20 cellular contexts compared by ENCODE assay signal in genomic region chr7:150399421-150399820, GRCh38. TPM values are rescaled to one million over a fixed set of nuclear protein-coding genes. Genes with fewer than 3 reads are reported as not detected.
A peak's percentile ranks its signal among the peaks of the same experiment; 100 is the strongest.
DNase-seq lines count a peak whose midpoint lies in the region; ATAC-seq, FAIRE-seq and TF ChIP-seq lines count a peak whose summit lies in the region.
"Had no signal": no experiment of that assay in that cellular context is flagged by ENCODE, and none has a peak within 500 bp of the region (broad histone marks: within the 10 kb centered on the region; RNA-seq: fewer than 3 reads in every experiment).

No MANE protein-coding gene starts in this region.

- H4K8ac ChIP-seq in H1 (ENCODE audit: extremely low read depth, insufficient read depth, low read length), result no peak overlapping the region

- H3K4me2 ChIP-seq in A549, result peak overlapping the region; percentile 43; the same call in 2 of the 3 replicates
- no peak overlapping the region for H3K4me2 ChIP-seq in H1 (ENCODE audit: insufficient read depth in 1 of 2, low read depth in 2 of 2, low read length in 2 of 2)
- H3K4me2 ChIP-seq in neural cell (ENCODE audit: low read length), result no peak overlapping the region
- H3K4me2 ChIP-seq: BLaER1 had no signal

- no peak for TF ChIP-seq RAD21 in A549 (conservative IDR thresholded peaks at IDR 0.05 in 1 of 2, IDR thresholded peaks at IDR 0.05 in 1 of 2)
- TF ChIP-seq RAD21 in H1 (IDR thresholded peaks at IDR 0.05 in 1 of 2, conservative IDR thresholded peaks at IDR 0.05 in 1 of 2; ENCODE audit: low read depth in 2 of 2, low read length in 2 of 2), result no peak; a peak in 1 of 4 replicates
- no peak for TF ChIP-seq RAD21 in neural cell (conservative IDR thresholded peaks at IDR 0.05)

- H3K36me3 ChIP-seq in HUES6 (ENCODE audit: control insufficient read depth, insufficient read depth, low read length) (peaks cover 21% of the 10 kb centered on the region), H1 (ENCODE audit: control insufficient read depth in 2 of 4, insufficient read depth in 4 of 4, low read length in 3 of 4) (peaks cover 6 to 35% (median 15%) of the 10 kb centered on the region in 4 experiments; a peak in 6 of 8 replicates), neural cell (ENCODE audit: insufficient read depth, low read length) (no peaks in the 10 kb centered on the region), HAP-1 (replicated peaks) (no peaks in the 10 kb centered on the region)

- no peak for TF ChIP-seq CTCF in A549 (IDR thresholded peaks at IDR 0.05)
- TF ChIP-seq CTCF in H1 (IDR thresholded peaks at IDR 0.05; ENCODE audit: control extremely low read depth in 1 of 3, insufficient read depth in 1 of 3, low read depth in 1 of 3, low read length in 3 of 3), result no peak
- no peak for TF ChIP-seq CTCF in neural cell (IDR thresholded peaks at IDR 0.05; ENCODE audit: poor library complexity, severe bottlenecking)

- H2AFZ ChIP-seq in H1 (ENCODE audit: low read length) (no peak overlapping the region), neural cell (ENCODE audit: low read depth, low read length) (no peak overlapping the region)

- no peak overlapping the region for H3K14ac ChIP-seq in H1 (ENCODE audit: insufficient read length)

- peak in 1 of 2 experiments; percentile 9; a peak in 1 of 6 replicates for ATAC-seq in A549
- ATAC-seq in HG03135 (IDR thresholded peaks at IDR 0.05; ENCODE audit: unreplicated experiment), result no peak
- ATAC-seq in GM21447 (IDR thresholded peaks at IDR 0.05; ENCODE audit: unreplicated experiment), result no peak
- ATAC-seq: activated CD8-positive, alpha-beta T cell treated with anti-CD3 and anti-CD28 coated beads for 36 hours; stimulated activated naive CD8-positive, alpha-beta T cell treated with anti-CD3 and anti-CD28 coated beads, Interleukin-15, amount 100 ng/mL, for 72 hours had no signal

- H3K9me3 ChIP-seq in A549 (no peaks in the 10 kb centered on the region), HUES6 (ENCODE audit: control insufficient read depth, insufficient read depth, low read depth, low read length) (no peaks in the 10 kb centered on the region), H1 (ENCODE audit: insufficient read depth in 2 of 2, low read depth in 1 of 2, low read length in 1 of 2) (no peaks in the 10 kb centered on the region), neural cell (ENCODE audit: low read length) (no peaks in the 10 kb centered on the region), HAP-1 (no peaks in the 10 kb centered on the region)
- H3K9me3 ChIP-seq: BLaER1, Caco-2, tibial nerve had no signal

- FAIRE-seq in A549 (lab: Jason Lieb, UNC) (no peak), H1 (lab: Jason Lieb, UNC) (no peak)

- H4K20me1 ChIP-seq in H1 (replicated peaks in 1 of 2; ENCODE audit: control insufficient read depth in 1 of 2, insufficient read depth in 2 of 2, low read length in 2 of 2) (no peaks in the 10 kb centered on the region), neural cell (ENCODE audit: insufficient read depth) (no peaks in the 10 kb centered on the region)
- H4K20me1 ChIP-seq: BLaER1 had no signal

- no peak for TF ChIP-seq POLR2A in A549 (IDR thresholded peaks at IDR 0.05; ENCODE audit: low read length)
- no peak; a peak in 1 of 3 replicates for TF ChIP-seq POLR2A in H1 (IDR thresholded peaks at IDR 0.05; ENCODE audit: control extremely low read depth in 1 of 2, low read depth in 2 of 2, low read length in 2 of 2)

- H3K79me2 ChIP-seq in H1 (ENCODE audit: control insufficient read depth in 1 of 2, insufficient read depth in 2 of 2, low read length in 2 of 2) (peaks cover 0 to 16% of the 10 kb centered on the region in 2 experiments; a peak in 2 of 4 replicates), neural cell (replicated peaks; ENCODE audit: insufficient read depth, low read length) (peaks cover 3% of the 10 kb centered on the region)

- no peak overlapping the region for H3K23ac ChIP-seq in H1 (ENCODE audit: insufficient read length)

- WGBS in A549 (ENCODE audit: missing lambda C conversion rate), result 87% methylated on average over 13 of the region's 13 CpGs
- WGBS in H1 (ENCODE audit: extremely low coverage in 1 of 2, insufficient coverage in 1 of 2, insufficient read length in 1 of 2, insufficient replicate concordance in 2 of 2, low coverage in 1 of 2, low lambda C conversion rate in 2 of 2, missing lambda C conversion rate in 1 of 2), 2 experiments, result 84% methylated on average over 13 of the region's 13 CpGs; no CpG with 5 or more reads in 1 of the 2 experiments

- H3K4me1 ChIP-seq in A549 (peaks cover 34% of the 10 kb centered on the region), HUES6 (ENCODE audit: control insufficient read depth, insufficient read depth, low read length) (peaks cover 73% of the 10 kb centered on the region), H1 (replicated peaks in 1 of 4; ENCODE audit: control insufficient read depth in 3 of 4, insufficient read depth in 4 of 4, low read length in 3 of 4) (peaks cover 30 to 56% (median 46%) of the 10 kb centered on the region in 4 experiments), HAP-1 (peaks cover 7% of the 10 kb centered on the region)

- H2BK5ac ChIP-seq in H1 (ENCODE audit: low read depth, low read length), result peak overlapping the region; percentile 97

- no peaks in the 10 kb centered on the region for H3K9me2 ChIP-seq in neural cell (ENCODE audit: insufficient read depth, low read length)

- H3F3A ChIP-seq in neural cell (ENCODE audit: insufficient read depth, low read length, poor library complexity, severe bottlenecking), result no peaks in the 10 kb centered on the region

- H2AK5ac ChIP-seq in H1 (ENCODE audit: low read depth, low read length), result no peak overlapping the region; the same call in 1 of the 2 replicates

- H3K27ac ChIP-seq in A549 (peak overlapping the region in 1 of 2 experiments; percentile 69; a peak in 2 of 6 replicates), HUES6 (ENCODE audit: low read depth, low read length) (peak overlapping the region; percentile 96; the same call in 1 of the 2 replicates), H1 (ENCODE audit: low read depth, low read length) (peak overlapping the region; percentile 90), neural cell (ENCODE audit: low read length) (no peak overlapping the region)
- H3K27ac ChIP-seq: BLaER1, coronary artery, tibial nerve had no signal

- H3K4ac ChIP-seq in H1 (replicated peaks; ENCODE audit: insufficient read length, low read depth, low read length), result no peak overlapping the region

- H3K18ac ChIP-seq in H1 (ENCODE audit: extremely low read depth, low read length), result peak overlapping the region; percentile 71; the same call in 1 of the 2 replicates

- no peak overlapping the region for H2BK20ac ChIP-seq in H1 (ENCODE audit: low read length)

- DNase-seq in A549 (ENCODE audit: low read depth in 1 of 2, low spot score in 1 of 2) (no peak), H1 (ENCODE audit: low read depth in 1 of 2, low spot score in 2 of 2) (no peak), HAP-1 (ENCODE audit: low spot score in 2 of 2) (no peak), SW480 (ENCODE audit: low spot score) (no peak)
- DNase-seq: activated CD8-positive, alpha-beta T cell treated with anti-CD3 and anti-CD28 coated beads for 36 hours; DMS79 treated with DMSO at 0.1 percent for 48 hours; NCI-H146; NCI-H524 treated with DMSO at 0.1 percent for 48 hours; stimulated activated CD4-positive, alpha-beta T cell treated with anti-CD3 and anti-CD28 coated beads, Interleukin-12 subunit alpha, Interleukin-12 subunit beta, amount 100 ng/mL, for 4 hours; stimulated activated CD4-positive, alpha-beta T cell treated with anti-CD3 and anti-CD28 coated beads, Interleukin-4, amount 100 ng/mL, for 4 hours; stimulated activated naive CD8-positive, alpha-beta T cell treated with anti-CD3 and anti-CD28 coated beads, Interleukin-15, amount 100 ng/mL, for 72 hours had no signal

- H3K56ac ChIP-seq in H1 (replicated peaks; ENCODE audit: insufficient read length, low read depth, low read length), result no peak overlapping the region

- peak overlapping the region; percentile 54; the same call in 1 of the 2 replicates for H2BK15ac ChIP-seq in H1 (ENCODE audit: low read length)

- H3K23me2 ChIP-seq in H1 (ENCODE audit: low read depth, low read length), result no peaks in the 10 kb centered on the region; the same call in 1 of the 2 replicates

- no peak overlapping the region for H3K4me3 ChIP-seq in A549
- no peak overlapping the region for H3K4me3 ChIP-seq in HUES6 (ENCODE audit: low read depth, low read length)
- H3K4me3 ChIP-seq in H1 (ENCODE audit: extremely low read depth in 1 of 4, insufficient read depth in 2 of 4, low read depth in 3 of 4, low read length in 4 of 4), result no peak overlapping the region
- H3K4me3 ChIP-seq in neural cell (ENCODE audit: low read length), result no peak overlapping the region
- H3K4me3 ChIP-seq in HAP-1, result no peak overlapping the region
- H3K4me3 ChIP-seq: BLaER1, coronary artery, tibial nerve had no signal

- peak overlapping the region; percentile 59 for H4K91ac ChIP-seq in H1 (replicated peaks; ENCODE audit: insufficient read length, low read length)

- POLR2A ChIA-PET in A549 (lab: Yijun Ruan, JAX), result interaction anchor here (1.3 kb wide), 1 partner anchor 30 kb away, joined by 4 read pairs; no protein-coding TSS in a partner anchor
- POLR2A ChIA-PET in H1 (lab: Charles Lee; ENCODE audit: partially characterized antibody), result interaction anchor here (1.2 to 13.9 kb wide), 9 partner anchors 9 to 70 kb away, joined by 3 to 230 read pairs (median 6); partner anchors contain the start of gene REPIN1

- H3K27me3 ChIP-seq in HUES6 (ENCODE audit: control insufficient read depth, insufficient read depth, low read length) (no peaks in the 10 kb centered on the region), H1 (replicated peaks in 1 of 4; ENCODE audit: control insufficient read depth in 3 of 4, extremely low read depth in 1 of 4, insufficient read depth in 3 of 4, low read length in 3 of 4) (no peaks in the 10 kb centered on the region), neural cell (ENCODE audit: insufficient read depth, low read depth, low read length) (no peaks in the 10 kb centered on the region), HAP-1 (ENCODE audit: low read depth) (no peaks in the 10 kb centered on the region)
- H3K27me3 ChIP-seq: BLaER1, tibial nerve had no signal

- 0 out of 2 replicates have a peak overlapping the region, but pooled peaks have one; percentile 97 for H2BK12ac ChIP-seq in H1 (ENCODE audit: low read depth, low read length)

- H3K9ac ChIP-seq in HUES6 (ENCODE audit: low read length) (peak overlapping the region; percentile 41), H1 (replicated peaks in 1 of 4; ENCODE audit: extremely low read depth in 1 of 4, low read depth in 3 of 4, low read length in 3 of 4) (no peak overlapping the region), neural cell (ENCODE audit: low read length) (peak overlapping the region; percentile 36)
- H3K9ac ChIP-seq: BLaER1 had no signal

- H2BK120ac ChIP-seq in H1 (replicated peaks; ENCODE audit: low read depth, low read length), result no peak overlapping the region

- no peak overlapping the region for H4K5ac ChIP-seq in H1 (ENCODE audit: insufficient read length, low read depth, low read length)

- TF ChIP-seq EP300 in A549 (IDR thresholded peaks at IDR 0.05) (no peak), H1 (IDR thresholded peaks at IDR 0.05; ENCODE audit: borderline replicate concordance in 1 of 2, low read depth in 2 of 2, low read length in 2 of 2) (no peak), neural cell (conservative IDR thresholded peaks at IDR 0.05; ENCODE audit: poor library complexity, severe bottlenecking) (no peak)

- H3K79me1 ChIP-seq in H1 (ENCODE audit: low read depth, low read length), result no peaks in the 10 kb centered on the region

- CTCF ChIA-PET in A549 (lab: Yijun Ruan, JAX) (interaction anchor here (0.8 to 1.8 kb wide), 3 partner anchors 11 to 30 kb away, joined by 4 to 6 read pairs (median 4); partner anchors contain the start of gene REPIN1), H1 (lab: Charles Lee; ENCODE audit: partially characterized antibody) (interaction anchor here (0.8 to 3.8 kb wide), 7 partner anchors 10 to 50 kb away, joined by 3 to 31 read pairs (median 4); no protein-coding TSS in a partner anchor)

- in situ Hi-C loops in HAP-1 (cut with MboI; ENCODE audit: low sequenced_read_pairs), result no loop called here

RNA-seq across cellular contexts. Expression of gene ZNF775, which starts 20.3 kb away (rescaled TPM):
- polyA plus RNA-seq in A549 (2011; rRNA removed) (1.5 and 1.7 TPM in 2 replicates), A549 (2017; fragmentation: RNase III; extraction: RNeasy Plus Mini Kit Qiagen cat#74134 plus additional on column Dnase treatment) (4.5 to 5.4 TPM (median 5.4 TPM) in 3 replicates), H1 (2011; rRNA removed) (13.6 and 22.5 TPM in 2 replicates), neural cell (16.8 and 24.9 TPM in 2 replicates)
- polyA plus RNA-seq in A549 (2012; cell fraction: cytosol; rRNA removed), result 3.7 and 5.1 TPM in 2 replicates
- 4.8 and 9.0 TPM in 2 replicates for polyA plus RNA-seq in A549 (2012; cell fraction: nucleus; rRNA removed)
- polyA minus RNA-seq in A549 (2011; rRNA and poly(A)+ RNA removed), result 0.83 and 1.2 TPM in 2 replicates
- 21.5 and 24.9 TPM in 2 replicates for total RNA-seq in H1 (2021; fragmentation: NEBNext Ultra II Directional; extraction: Animal tissue kit (Norgen Biotek cat#: 25700))
- polyA plus RNA-seq in H1 (2011; cell fraction: cytosol; rRNA removed), result 23.8 TPM
- polyA plus RNA-seq in H1 (2011; cell fraction: nucleus; rRNA removed), result 26.9 TPM
- 12.3 to 21.8 TPM (median 20.3 TPM) in 4 replicates for polyA plus RNA-seq in H1 (2012, experiment 1 of 2)
- polyA plus RNA-seq in H1 (2012, experiment 2 of 2), result 13.0 TPM
- polyA plus RNA-seq in H1 (2013, experiment 1 of 2), result 9.1 TPM
- polyA plus RNA-seq in H1 (2013, experiment 2 of 2), result 8.5 TPM
- 2.5 and 2.9 TPM in 2 replicates for polyA minus RNA-seq in H1 (2011; rRNA and poly(A)+ RNA removed)
- polyA minus RNA-seq in H1 (2011; cell fraction: cytosol; rRNA and poly(A)+ RNA removed), result 21.4 TPM
- polyA minus RNA-seq in H1 (2011; cell fraction: nucleus; rRNA and poly(A)+ RNA removed), result 15.7 TPM
- 22.9 and 28.5 TPM in 2 replicates for polyA minus RNA-seq in neural cell

RNA-seq across cellular contexts. Expression of gene REPIN1, which starts 30.8 kb away (rescaled TPM):
- polyA plus RNA-seq in A549 (2011; rRNA removed), result 48.1 and 58.0 TPM in 2 replicates
- polyA plus RNA-seq in A549 (2012; cell fraction: cytosol; rRNA removed), result 78.8 and 110 TPM in 2 replicates
- polyA plus RNA-seq in A549 (2012; cell fraction: nucleus; rRNA removed), result 120 and 144 TPM in 2 replicates
- polyA plus RNA-seq in A549 (2017; fragmentation: RNase III; extraction: RNeasy Plus Mini Kit Qiagen cat#74134 plus additional on column Dnase treatment), result 86.2 to 101 TPM (median 101 TPM) in 3 replicates
- polyA minus RNA-seq in A549 (2011; rRNA and poly(A)+ RNA removed), result 43.9 and 44.5 TPM in 2 replicates
- total RNA-seq in H1 (2021; fragmentation: NEBNext Ultra II Directional; extraction: Animal tissue kit (Norgen Biotek cat#: 25700)), result 125 and 130 TPM in 2 replicates
- polyA plus RNA-seq in H1 (2011; rRNA removed), result 98.6 and 147 TPM in 2 replicates
- polyA plus RNA-seq in H1 (2011; cell fraction: cytosol; rRNA removed), result 110 TPM
- 159 TPM for polyA plus RNA-seq in H1 (2011; cell fraction: nucleus; rRNA removed)
- polyA plus RNA-seq in H1 (2012, experiment 1 of 2), result 81.6 to 105 TPM (median 96.5 TPM) in 4 replicates
- 86.7 TPM for polyA plus RNA-seq in H1 (2012, experiment 2 of 2)
- polyA plus RNA-seq in H1 (2013, experiment 1 of 2), result 78.2 TPM
- 74.4 TPM for polyA plus RNA-seq in H1 (2013, experiment 2 of 2)
- 39.8 and 47.5 TPM in 2 replicates for polyA minus RNA-seq in H1 (2011; rRNA and poly(A)+ RNA removed)
- 55.6 TPM for polyA minus RNA-seq in H1 (2011; cell fraction: cytosol; rRNA and poly(A)+ RNA removed)
- polyA minus RNA-seq in H1 (2011; cell fraction: nucleus; rRNA and poly(A)+ RNA removed), result 72.6 TPM
- 95.5 and 127 TPM in 2 replicates for polyA plus RNA-seq in neural cell
- 69.5 and 85.0 TPM in 2 replicates for polyA minus RNA-seq in neural cell

RNA-seq across cellular contexts. Expression of gene GIMAP8, which starts 51.0 kb away (rescaled TPM):
- not detected in 2 replicates for polyA plus RNA-seq in A549 (2011; rRNA removed)
- polyA plus RNA-seq in A549 (2012; cell fraction: cytosol; rRNA removed), result not detected in 2 replicates
- not detected in 2 replicates for polyA plus RNA-seq in A549 (2012; cell fraction: nucleus; rRNA removed)
- not detected in 3 replicates for polyA plus RNA-seq in A549 (2017; fragmentation: RNase III; extraction: RNeasy Plus Mini Kit Qiagen cat#74134 plus additional on column Dnase treatment)
- polyA minus RNA-seq in A549 (2011; rRNA and poly(A)+ RNA removed), result not detected in 2 replicates
- not detected in 2 replicates for total RNA-seq in H1 (2021; fragmentation: NEBNext Ultra II Directional; extraction: Animal tissue kit (Norgen Biotek cat#: 25700))
- polyA plus RNA-seq in H1 (2011; rRNA removed), result not detected in 2 replicates
- polyA plus RNA-seq in H1 (2011; cell fraction: cytosol; rRNA removed), result not detected
- polyA plus RNA-seq in H1 (2011; cell fraction: nucleus; rRNA removed), result not detected
- not detected in 4 replicates for polyA plus RNA-seq in H1 (2012, experiment 1 of 2)
- polyA plus RNA-seq in H1 (2012, experiment 2 of 2), result not detected
- polyA plus RNA-seq in H1 (2013, experiment 1 of 2), result not detected
- polyA plus RNA-seq in H1 (2013, experiment 2 of 2), result 0.02 TPM
- polyA minus RNA-seq in H1 (2011; rRNA and poly(A)+ RNA removed), result not detected in 2 replicates
- polyA minus RNA-seq in H1 (2011; cell fraction: cytosol; rRNA and poly(A)+ RNA removed), result not detected
- 0.20 TPM for polyA minus RNA-seq in H1 (2011; cell fraction: nucleus; rRNA and poly(A)+ RNA removed)
- not detected in 2 replicates for polyA plus RNA-seq in neural cell
- not detected in 2 replicates for polyA minus RNA-seq in neural cell
- total RNA-seq: H4 had no signal

RNA-seq across cellular contexts. Expression of gene RARRES2, which starts 58.0 kb away (rescaled TPM):
- polyA plus RNA-seq in A549 (2011; rRNA removed) (not detected in 2 replicates), A549 (2017; fragmentation: RNase III; extraction: RNeasy Plus Mini Kit Qiagen cat#74134 plus additional on column Dnase treatment) (0.11 TPM in 1 of 3 replicates, not detected in the others), H1 (2011; rRNA removed) (441 and 483 TPM in 2 replicates), neural cell (0.71 TPM in 1 of 2 replicates, not detected in the other)
- polyA plus RNA-seq in A549 (2012; cell fraction: cytosol; rRNA removed), result not detected in 2 replicates
- not detected in 2 replicates for polyA plus RNA-seq in A549 (2012; cell fraction: nucleus; rRNA removed)
- polyA minus RNA-seq in A549 (2011; rRNA and poly(A)+ RNA removed), result not detected in 2 replicates
- 254 and 264 TPM in 2 replicates for total RNA-seq in H1 (2021; fragmentation: NEBNext Ultra II Directional; extraction: Animal tissue kit (Norgen Biotek cat#: 25700))
- 569 TPM for polyA plus RNA-seq in H1 (2011; cell fraction: cytosol; rRNA removed)
- 327 TPM for polyA plus RNA-seq in H1 (2011; cell fraction: nucleus; rRNA removed)
- polyA plus RNA-seq in H1 (2012, experiment 1 of 2), result 326 to 515 TPM (median 467 TPM) in 4 replicates
- polyA plus RNA-seq in H1 (2012, experiment 2 of 2), result 519 TPM
- polyA plus RNA-seq in H1 (2013, experiment 1 of 2), result 191 TPM
- 244 TPM for polyA plus RNA-seq in H1 (2013, experiment 2 of 2)
- 29.0 and 37.7 TPM in 2 replicates for polyA minus RNA-seq in H1 (2011; rRNA and poly(A)+ RNA removed)
- polyA minus RNA-seq in H1 (2011; cell fraction: cytosol; rRNA and poly(A)+ RNA removed), result 63.9 TPM
- polyA minus RNA-seq in H1 (2011; cell fraction: nucleus; rRNA and poly(A)+ RNA removed), result 52.1 TPM
- not detected in 2 replicates for polyA minus RNA-seq in neural cell
- total RNA-seq: activated CD8-positive, alpha-beta T cell treated with anti-CD3 and anti-CD28 coated beads for 36 hours; Caco-2; H4 had no signal

Comparison
In these comparisons a context has a peak if more than half of its experiments do, and no peak if none do; other contexts are left out.
1. H3K9ac ChIP-seq: peak in HUES6 (single experiment) and neural cell (single experiment); none in H1 (0 of 4).